ENCODE assay signal across 21 cellular contexts in the genomic region with DNA sequence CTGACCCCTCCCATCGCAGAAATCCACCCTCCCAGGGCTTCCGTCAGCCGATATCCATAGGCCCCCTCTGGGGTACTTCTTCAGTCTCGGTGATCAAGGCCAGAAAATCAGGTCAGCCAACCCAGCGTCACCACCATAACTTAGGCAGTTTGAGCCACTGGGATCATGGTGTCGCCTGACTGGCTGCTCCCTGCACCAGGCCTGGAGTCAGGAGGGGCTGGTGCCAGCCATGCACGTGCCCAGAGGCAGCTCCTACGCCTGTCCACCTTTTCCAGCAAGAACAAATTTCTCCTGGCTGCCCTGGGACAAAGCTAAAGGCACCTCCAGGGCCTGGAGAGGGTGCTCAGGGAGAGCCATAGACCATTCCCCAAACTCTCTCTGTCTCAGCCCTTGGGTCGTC. TPM values are rescaled to one million over a fixed set of nuclear protein-coding genes. Genes with fewer than 3 reads are reported as not detected.
"Had no signal": no experiment of that assay in that cellular context is flagged by ENCODE, and none has a peak within 500 bp of the region (broad histone marks: within the 10 kb centered on the region; RNA-seq: fewer than 3 reads in every experiment).

No MANE protein-coding gene starts in this region.

- H3K27me3 ChIP-seq: gastroesophageal sphincter, heart right ventricle, tibial artery, uterus had no signal

- H3K9me3 ChIP-seq: gastroesophageal sphincter, heart right ventricle, lower lobe of right lung, tibial artery, uterus had no signal

- H3K27ac Mint-ChIP-seq: activated naive CD8-positive, alpha-beta T cell treated with anti-CD3 and anti-CD28 coated beads for 36 hours; activated T-helper 1 cell treated with anti-CD3 and anti-CD28 coated beads, Interleukin-12 subunit alpha, Interleukin-12 subunit beta, Interleukin-2, Interleukin-4 antibody, amounts not matched to agents 30 ng/mL and 10 ng/mL and 1 ng/mL, durations not matched to agents 14 hours and 24 hours and 36 hours had no signal

- H3K4me1 Mint-ChIP-seq: activated naive CD8-positive, alpha-beta T cell treated with anti-CD3 and anti-CD28 coated beads for 36 hours had no signal

- H3K4me3 ChIP-seq: gastroesophageal sphincter, heart right ventricle, lower lobe of right lung, tibial artery, uterus had no signal

- H3K4me3 Mint-ChIP-seq: activated naive CD8-positive, alpha-beta T cell treated with anti-CD3 and anti-CD28 coated beads for 36 hours; activated T-helper 1 cell treated with anti-CD3 and anti-CD28 coated beads, Interleukin-12 subunit alpha, Interleukin-12 subunit beta, Interleukin-2, Interleukin-4 antibody, amounts not matched to agents 30 ng/mL and 10 ng/mL and 1 ng/mL, durations not matched to agents 14 hours and 24 hours and 36 hours; brain; mesothelial cell of epicardium had no signal

- H3K9me3 Mint-ChIP-seq: activated naive CD8-positive, alpha-beta T cell treated with anti-CD3 and anti-CD28 coated beads for 36 hours; activated T-helper 1 cell treated with anti-CD3 and anti-CD28 coated beads, Interleukin-12 subunit alpha, Interleukin-12 subunit beta, Interleukin-2, Interleukin-4 antibody, amounts not matched to agents 30 ng/mL and 10 ng/mL and 1 ng/mL, durations not matched to agents 14 hours and 24 hours and 36 hours; brain; mesothelial cell of epicardium had no signal

- H3K27ac ChIP-seq: gastroesophageal sphincter, heart right ventricle, lower lobe of right lung, tibial artery, uterus had no signal

- DNase-seq: activated naive CD8-positive, alpha-beta T cell treated with anti-CD3 and anti-CD28 coated beads for 36 hours; amygdala; central memory CD4-positive, alpha-beta T cell; cortex of kidney; effector CD8-positive, alpha-beta T cell; heart right ventricle; left colon; lower lobe of right lung; stimulated activated CD4-positive, alpha-beta T cell treated with anti-CD3 and anti-CD28 coated beads, Interleukin-2, amount 100 ng/mL, for 48 hours; stimulated activated naive CD4-positive, alpha-beta T cell; tibial artery; uterus had no signal

- H3K36me3 ChIP-seq: uterus had no signal

- ATAC-seq: activated CD4-positive, CD25-positive, alpha-beta regulatory T cell treated with anti-CD3 and anti-CD28 coated beads, Interleukin-2, amount 50 U/mL, for 24 hours; gastroesophageal sphincter; heart right ventricle; lower lobe of right lung had no signal

- H3K36me3 Mint-ChIP-seq: activated naive CD8-positive, alpha-beta T cell treated with anti-CD3 and anti-CD28 coated beads for 36 hours; mesothelial cell of epicardium had no signal

- H3K4me1 ChIP-seq: gastroesophageal sphincter, tibial artery, uterus had no signal

- H3K27me3 Mint-ChIP-seq: activated naive CD8-positive, alpha-beta T cell treated with anti-CD3 and anti-CD28 coated beads for 36 hours; brain had no signal

RNA-seq across cellular contexts. Expression of a gene that starts 4.8 kb away (rescaled TPM):
- total RNA-seq: activated CD8-positive, alpha-beta memory T cell treated with anti-CD3 and anti-CD28 coated beads for 36 hours; gastroesophageal sphincter; lower lobe of right lung; skeletal muscle tissue had no signal

RNA-seq across cellular contexts. Expression of a gene that starts 23.1 kb away (rescaled TPM):
- total RNA-seq: activated CD8-positive, alpha-beta memory T cell treated with anti-CD3 and anti-CD28 coated beads for 36 hours; activated naive CD8-positive, alpha-beta T cell treated with anti-CD3 and anti-CD28 coated beads for 36 hours; activated T-helper 1 cell treated with anti-CD3 and anti-CD28 coated beads, Interleukin-12 subunit alpha, Interleukin-12 subunit beta, Interleukin-2, Interleukin-4 antibody, amounts not matched to agents 30 ng/mL and 10 ng/mL and 1 ng/mL, durations not matched to agents 14 hours and 24 hours and 36 hours; gastroesophageal sphincter; left colon; lower lobe of right lung; mesothelial cell of epicardium; myocyte; skeletal muscle tissue; subcutaneous adipose tissue; uterus had no signal

RNA-seq across cellular contexts. Expression of a gene that starts 42.4 kb away (rescaled TPM):
- total RNA-seq: activated CD8-positive, alpha-beta memory T cell treated with anti-CD3 and anti-CD28 coated beads for 36 hours; activated naive CD8-positive, alpha-beta T cell treated with anti-CD3 and anti-CD28 coated beads for 36 hours; activated T-helper 1 cell treated with anti-CD3 and anti-CD28 coated beads, Interleukin-12 subunit alpha, Interleukin-12 subunit beta, Interleukin-2, Interleukin-4 antibody, amounts not matched to agents 30 ng/mL and 10 ng/mL and 1 ng/mL, durations not matched to agents 14 hours and 24 hours and 36 hours; gastroesophageal sphincter; heart right ventricle; left colon; lower lobe of right lung; mesothelial cell of epicardium; subcutaneous adipose tissue; uterus had no signal
- polyA plus RNA-seq: heart right ventricle had no signal
